Comparison of ENCODE assay signal across 1 cellular context in genomic region chr4:89110986-89111832, GRCh38.
TF ChIP-seq lines count a peak whose summit lies in the region.

Gene TIGD2, plus strand, starts transcription at chr4:89111533. Its CDS starts 1,442 bp downstream, at chr4:89112975.

TF ChIP-seq in HepG2, 621 proteins besides CTCF, POLR2A, EP300 and RAD21 (continued from another document and continues in another):
- TF ChIP-seq, protein P1, sequence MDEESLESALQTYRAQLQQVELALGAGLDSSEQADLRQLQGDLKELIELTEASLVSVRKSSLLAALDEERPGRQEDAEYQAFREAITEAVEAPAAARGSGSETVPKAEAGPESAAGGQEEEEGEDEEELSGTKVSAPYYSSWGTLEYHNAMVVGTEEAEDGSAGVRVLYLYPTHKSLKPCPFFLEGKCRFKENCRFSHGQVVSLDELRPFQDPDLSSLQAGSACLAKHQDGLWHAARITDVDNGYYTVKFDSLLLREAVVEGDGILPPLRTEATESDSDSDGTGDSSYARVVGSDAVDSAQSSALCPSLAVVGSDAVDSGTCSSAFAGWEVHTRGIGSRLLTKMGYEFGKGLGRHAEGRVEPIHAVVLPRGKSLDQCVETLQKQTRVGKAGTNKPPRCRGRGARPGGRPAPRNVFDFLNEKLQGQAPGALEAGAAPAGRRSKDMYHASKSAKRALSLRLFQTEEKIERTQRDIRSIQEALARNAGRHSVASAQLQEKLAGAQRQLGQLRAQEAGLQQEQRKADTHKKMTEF (CRISPR knock-in tag; IDR thresholded peaks at IDR 0.05): peak; percentile 63
- TF ChIP-seq NR0B2 (CRISPR knock-in tag; IDR thresholded peaks at IDR 0.05) (no peak; the same call in 1 of the 2 replicates), ZFY (CRISPR knock-in tag; IDR thresholded peaks at IDR 0.05) (peak; percentile 56; the same call in 1 of the 2 replicates), SYNCRIP (IDR thresholded peaks at IDR 0.05; ENCODE audit: insufficient read depth, low read depth, low read length) (no peak), ZNF687 (CRISPR knock-in tag; IDR thresholded peaks at IDR 0.05) (peak; percentile 94), MIER2 (CRISPR knock-in tag; IDR thresholded peaks at IDR 0.05) (no peak), MYNN (CRISPR knock-in tag; IDR thresholded peaks at IDR 0.05; ENCODE audit: low read depth) (peak; percentile 38; the same call in 1 of the 2 replicates), RAD51 (IDR thresholded peaks at IDR 0.05; ENCODE audit: borderline replicate concordance) (no peak), NAIF1 (CRISPR knock-in tag; IDR thresholded peaks at IDR 0.05; ENCODE audit: borderline replicate concordance) (peak; percentile 64; the same call in 1 of the 2 replicates), ARHGAP35 (CRISPR knock-in tag; IDR thresholded peaks at IDR 0.05; ENCODE audit: borderline replicate concordance) (peak; percentile 44; the same call in 1 of the 2 replicates), ZNF709 (CRISPR knock-in tag; IDR thresholded peaks at IDR 0.05) (peak; percentile 78; the same call in 1 of the 2 replicates), POLR2AphosphoS5 (IDR thresholded peaks at IDR 0.05; ENCODE audit: low read depth, low read length) (peak; percentile 70), ZNF83 (CRISPR knock-in tag; IDR thresholded peaks at IDR 0.05; ENCODE audit: borderline replicate concordance) (0 out of 2 replicates have a peak, but pooled peaks have one; percentile 61), SPEN (CRISPR knock-in tag; IDR thresholded peaks at IDR 0.05; ENCODE audit: low read depth) (peak; percentile 77; the same call in 1 of the 2 replicates), REST (IDR thresholded peaks at IDR 0.05; ENCODE audit: borderline replicate concordance in 1 of 2, low read depth in 1 of 2, low read length in 2 of 2) (no peak; a peak in 1 of 4 replicates), TFDP2 (CRISPR knock-in tag; IDR thresholded peaks at IDR 0.05) (peak; percentile 80), ZNF10 (CRISPR knock-in tag; IDR thresholded peaks at IDR 0.05; ENCODE audit: borderline replicate concordance, low read depth) (no peak), TBX2 (CRISPR knock-in tag; IDR thresholded peaks at IDR 0.05; ENCODE audit: borderline replicate concordance) (peak; percentile 52), ZNF431 (CRISPR knock-in tag; IDR thresholded peaks at IDR 0.05; ENCODE audit: borderline replicate concordance, low read depth) (peak; percentile 64; the same call in 1 of the 2 replicates), ZNF597 (CRISPR knock-in tag; IDR thresholded peaks at IDR 0.05) (no peak), NR3C1 (CRISPR knock-in tag; IDR thresholded peaks at IDR 0.05) (no peak), ZNF574 (CRISPR knock-in tag; IDR thresholded peaks at IDR 0.05) (peak; percentile 79), ZNF782 (CRISPR knock-in tag; IDR thresholded peaks at IDR 0.05; ENCODE audit: borderline replicate concordance) (no peak), PRPF4 (IDR thresholded peaks at IDR 0.05; ENCODE audit: low read depth, low read length, poor library complexity, severe bottlenecking) (no peak), GTF3A (CRISPR knock-in tag; conservative IDR thresholded peaks at IDR 0.05) (no peak), HNRNPUL1 (IDR thresholded peaks at IDR 0.05; ENCODE audit: low read depth, low read length) (no peak), PPARG (CRISPR knock-in tag; conservative IDR thresholded peaks at IDR 0.05) (peak; percentile 53), ZNF282 (IDR thresholded peaks at IDR 0.05; ENCODE audit: partially characterized antibody) (no peak), ZNF75D (CRISPR knock-in tag; IDR thresholded peaks at IDR 0.05; ENCODE audit: borderline replicate concordance) (no peak), PRDM4 (CRISPR knock-in tag; IDR thresholded peaks at IDR 0.05; ENCODE audit: borderline replicate concordance) (no peak), NFE2L1 (CRISPR knock-in tag; IDR thresholded peaks at IDR 0.05; ENCODE audit: borderline replicate concordance) (no peak), ZNF414 (CRISPR knock-in tag; IDR thresholded peaks at IDR 0.05) (no peak), HNRNPL (IDR thresholded peaks at IDR 0.05; ENCODE audit: low read depth, low read length) (no peak), FOSL1 (CRISPR knock-in tag; IDR thresholded peaks at IDR 0.05; ENCODE audit: borderline replicate concordance) (no peak), HOXA3 (CRISPR knock-in tag; IDR thresholded peaks at IDR 0.05) (peak; percentile 82), ZNF629 (CRISPR knock-in tag; conservative IDR thresholded peaks at IDR 0.05) (peak; percentile 1; the same call in 1 of the 2 replicates)
- TF ChIP-seq, protein P2, sequence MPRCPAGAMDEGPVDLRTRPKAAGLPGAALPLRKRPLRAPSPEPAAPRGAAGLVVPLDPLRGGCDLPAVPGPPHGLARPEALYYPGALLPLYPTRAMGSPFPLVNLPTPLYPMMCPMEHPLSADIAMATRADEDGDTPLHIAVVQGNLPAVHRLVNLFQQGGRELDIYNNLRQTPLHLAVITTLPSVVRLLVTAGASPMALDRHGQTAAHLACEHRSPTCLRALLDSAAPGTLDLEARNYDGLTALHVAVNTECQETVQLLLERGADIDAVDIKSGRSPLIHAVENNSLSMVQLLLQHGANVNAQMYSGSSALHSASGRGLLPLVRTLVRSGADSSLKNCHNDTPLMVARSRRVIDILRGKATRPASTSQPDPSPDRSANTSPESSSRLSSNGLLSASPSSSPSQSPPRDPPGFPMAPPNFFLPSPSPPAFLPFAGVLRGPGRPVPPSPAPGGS (CRISPR knock-in tag; IDR thresholded peaks at IDR 0.05): peak; percentile 67
